In the genomic region with DNA sequence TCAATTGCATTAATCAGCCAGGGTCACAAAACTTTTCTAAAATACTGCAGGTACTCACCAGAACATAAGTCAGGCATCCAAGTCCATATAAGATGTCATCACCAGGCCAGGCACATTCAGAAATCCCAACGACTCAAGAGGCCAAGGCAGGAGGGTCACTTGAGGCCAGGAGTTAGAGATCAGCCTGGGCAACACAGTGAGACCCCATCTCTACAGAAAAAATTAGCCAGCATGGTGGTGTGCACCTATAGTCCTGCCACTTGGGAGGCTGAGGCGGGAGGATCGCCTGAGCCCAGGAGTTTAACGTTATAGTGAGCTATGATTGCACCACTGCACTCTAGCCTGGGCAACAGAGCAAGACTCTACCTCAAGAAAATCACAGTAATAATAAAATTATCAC, we compare ENCODE assay signal across 6 cellular contexts.
"Had no signal": no experiment of that assay in that cellular context is flagged by ENCODE, and none has a peak within 500 bp of the region (broad histone marks: within the 10 kb centered on the region; RNA-seq: fewer than 3 reads in every experiment).

No MANE protein-coding gene starts in this region.

- H3K4me1 Mint-ChIP-seq: IgD-negative memory B cell had no signal

- H3K4me3 Mint-ChIP-seq: IgD-negative memory B cell had no signal

- H3K27ac Mint-ChIP-seq: IgD-negative memory B cell had no signal

- FAIRE-seq: HTR-8/SVneo, K562 had no signal

- DNase-seq: IMR-90, KBM-7 had no signal

- H3K4me3 ChIP-seq: K562 had no signal

- H3K27ac ChIP-seq: HL-60 had no signal

- ATAC-seq: K562 had no signal
